9 cellular contexts compared by ENCODE assay signal in genomic region chr9:130240410-130241197, GRCh38. TPM values are rescaled to one million over a fixed set of nuclear protein-coding genes. Genes with fewer than 3 reads are reported as not detected.
DNase-seq lines count a peak whose midpoint lies in the region; ATAC-seq, FAIRE-seq and TF ChIP-seq lines count a peak whose summit lies in the region.
"Had no signal": no experiment of that assay in that cellular context is flagged by ENCODE, and none has a peak within 500 bp of the region (broad histone marks: within the 10 kb centered on the region; RNA-seq: fewer than 3 reads in every experiment).

No MANE protein-coding gene starts in this region.

- H4K91ac ChIP-seq in H1 (replicated peaks; ENCODE audit: insufficient read length, low read length): no peak overlapping the region

- peak in 10 of 14 donors; percentile 13 to 75 (median 30) for DNase-seq in C1 segment of cervical spinal cord (lab: John Stamatoyannopoulos, UW)
- peak; percentile 61 for DNase-seq in GM20000 (ENCODE audit: low spot score)
- peak; percentile 34 for DNase-seq in NCI-H1694 treated with DMSO at 0.1 percent for 48 hours (lab: John Stamatoyannopoulos, UW)
- no peak for DNase-seq in H1 (ENCODE audit: low read depth in 1 of 2, low spot score in 2 of 2)
- DNase-seq in midbrain (lab: John Stamatoyannopoulos, UW): peak; percentile 70

- H3K4ac ChIP-seq in H1 (replicated peaks; ENCODE audit: insufficient read length, low read depth, low read length): no peak overlapping the region

- H3K4me2 ChIP-seq in SU-DHL-6 (ENCODE audit: low read depth, low read length, poor library complexity, severe bottlenecking): peak overlapping the region; percentile 33
- H3K4me2 ChIP-seq in H1 (ENCODE audit: insufficient read depth in 1 of 2, low read depth in 2 of 2, low read length in 2 of 2): no peak overlapping the region; a peak in 1 of 4 replicates

- no peak overlapping the region for H2AK5ac ChIP-seq in H1 (ENCODE audit: low read depth, low read length)

- peak overlapping the region; percentile 97; the same call in 1 of the 2 replicates for H2BK15ac ChIP-seq in H1 (ENCODE audit: low read length)

- 0 out of 2 replicates have a peak overlapping the region, but pooled peaks have one; percentile 12 for H2BK5ac ChIP-seq in H1 (ENCODE audit: low read depth, low read length)

- H3K14ac ChIP-seq in H1 (ENCODE audit: insufficient read length): no peak overlapping the region

- H3K9ac ChIP-seq in SU-DHL-6 (ENCODE audit: low read length) (peak overlapping the region; percentile 20; the same call in 1 of the 2 replicates), H1 (replicated peaks in 1 of 4; ENCODE audit: extremely low read depth in 1 of 4, low read depth in 3 of 4, low read length in 3 of 4) (no peak overlapping the region)

- H3F3A ChIP-seq in SU-DHL-6 (ENCODE audit: insufficient read depth): no peaks in the 10 kb centered on the region

- TF ChIP-seq EP300 in H1 (IDR thresholded peaks at IDR 0.05; ENCODE audit: borderline replicate concordance in 1 of 2, low read depth in 2 of 2, low read length in 2 of 2): no peak

- POLR2A ChIA-PET in H1 (lab: Charles Lee; ENCODE audit: partially characterized antibody): interaction anchor here (0.9 to 1.3 kb wide), 3 partner anchors 13 to 129 kb away, joined by 3 to 4 read pairs (median 4); no protein-coding TSS in a partner anchor

- no peaks in the 10 kb centered on the region; the same call in 1 of the 2 replicates for H3K23me2 ChIP-seq in H1 (ENCODE audit: low read depth, low read length)

- H2AFZ ChIP-seq in SU-DHL-6 (ENCODE audit: low read depth, low read length, severe bottlenecking) (peak overlapping the region; percentile 91), H1 (ENCODE audit: low read length) (0 out of 2 replicates have a peak overlapping the region, but pooled peaks have one; percentile 26)

- H3K56ac ChIP-seq in H1 (replicated peaks; ENCODE audit: insufficient read length, low read depth, low read length): no peak overlapping the region

- no peak overlapping the region for H2BK20ac ChIP-seq in H1 (ENCODE audit: low read length)

- no peak for TF ChIP-seq RAD21 in H1 (IDR thresholded peaks at IDR 0.05 in 1 of 2, conservative IDR thresholded peaks at IDR 0.05 in 1 of 2; ENCODE audit: low read depth in 2 of 2, low read length in 2 of 2)

- no peak overlapping the region for H4K8ac ChIP-seq in H1 (ENCODE audit: extremely low read depth, insufficient read depth, low read length)

- no peaks in the 10 kb centered on the region for H3K79me1 ChIP-seq in H1 (ENCODE audit: low read depth, low read length)

- CTCF ChIA-PET in H1 (lab: Charles Lee; ENCODE audit: partially characterized antibody): interaction anchor here (0.6 to 10.0 kb wide), 20 partner anchors 11 to 133 kb away, joined by 3 to 63 read pairs (median 3); no protein-coding TSS in a partner anchor

- H3K36me3 ChIP-seq in SU-DHL-6 (ENCODE audit: low read length) (no peaks in the 10 kb centered on the region), H1 (ENCODE audit: control insufficient read depth in 2 of 4, insufficient read depth in 4 of 4, low read length in 3 of 4) (no peaks in the 10 kb centered on the region)
- H3K36me3 ChIP-seq: tibial artery had no signal

- no peak for TF ChIP-seq CTCF in GM20000 (IDR thresholded peaks at IDR 0.05; ENCODE audit: extremely low read depth, missing control alignments)
- no peak for TF ChIP-seq CTCF in SU-DHL-6 (IDR thresholded peaks at IDR 0.05; ENCODE audit: insufficient read depth, low read length, poor library complexity, severe bottlenecking)
- TF ChIP-seq CTCF in H1 (IDR thresholded peaks at IDR 0.05; ENCODE audit: control extremely low read depth in 1 of 3, insufficient read depth in 1 of 3, low read depth in 1 of 3, low read length in 3 of 3): no peak

- H3K27me3 ChIP-seq in SU-DHL-6 (ENCODE audit: low read length) (no peaks in the 10 kb centered on the region), H1 (replicated peaks in 1 of 4; ENCODE audit: control insufficient read depth in 3 of 4, extremely low read depth in 1 of 4, insufficient read depth in 3 of 4, low read length in 3 of 4) (peaks cover 0 to 4% (median 0%) of the 10 kb centered on the region in 4 experiments; a peak in 2 of 7 replicates)

- H3K79me2 ChIP-seq in SU-DHL-6 (ENCODE audit: insufficient read depth, low read length) (no peaks in the 10 kb centered on the region), H1 (ENCODE audit: control insufficient read depth in 1 of 2, insufficient read depth in 2 of 2, low read length in 2 of 2) (no peaks in the 10 kb centered on the region)

- H3K9me3 ChIP-seq in SU-DHL-6 (ENCODE audit: insufficient read depth, low read length) (no peaks in the 10 kb centered on the region), H1 (ENCODE audit: insufficient read depth in 2 of 2, low read depth in 1 of 2, low read length in 1 of 2) (no peaks in the 10 kb centered on the region)
- H3K9me3 ChIP-seq: tibial artery had no signal

- peaks cover 0 to 12% (median 4%) of the 10 kb centered on the region in 4 experiments; a peak in 4 of 7 replicates for H3K4me1 ChIP-seq in H1 (replicated peaks in 1 of 4; ENCODE audit: control insufficient read depth in 3 of 4, insufficient read depth in 4 of 4, low read length in 3 of 4)

- peak; percentile 94 for FAIRE-seq in H1 (lab: Jason Lieb, UNC)

- no peak for TF ChIP-seq POLR2A in H1 (IDR thresholded peaks at IDR 0.05; ENCODE audit: control extremely low read depth in 1 of 2, low read depth in 2 of 2, low read length in 2 of 2)

- no peaks in the 10 kb centered on the region for H3K9me2 ChIP-seq in SU-DHL-6 (replicated peaks; ENCODE audit: insufficient read depth, low read length)

- H2BK12ac ChIP-seq in H1 (ENCODE audit: low read depth, low read length): peak overlapping the region; percentile 68; the same call in 1 of the 2 replicates

- no peak overlapping the region for H4K5ac ChIP-seq in H1 (ENCODE audit: insufficient read length, low read depth, low read length)

- H2BK120ac ChIP-seq in H1 (replicated peaks; ENCODE audit: low read depth, low read length): no peak overlapping the region

- WGBS in H1 (ENCODE audit: extremely low coverage in 1 of 2, insufficient coverage in 1 of 2, insufficient read length in 1 of 2, insufficient replicate concordance in 2 of 2, low coverage in 1 of 2, low lambda C conversion rate in 2 of 2, missing lambda C conversion rate in 1 of 2), 2 experiments: 74% methylated on average over 5 of the region's 5 CpGs; no CpG with 5 or more reads in 1 of the 2 experiments

- ATAC-seq in HG02623 (IDR thresholded peaks at IDR 0.05; ENCODE audit: unreplicated experiment): no peak
- ATAC-seq in HG03354 (IDR thresholded peaks at IDR 0.05; ENCODE audit: poor library complexity, severe bottlenecking, unreplicated experiment): no peak

- H3K18ac ChIP-seq in H1 (ENCODE audit: extremely low read depth, low read length): peak overlapping the region; percentile 36; the same call in 1 of the 2 replicates

- no peak overlapping the region for H3K27ac ChIP-seq in SU-DHL-6 (ENCODE audit: low read depth, low read length)
- H3K27ac ChIP-seq in H1 (ENCODE audit: low read depth, low read length): no peak overlapping the region
- H3K27ac ChIP-seq: tibial artery had no signal

- H3K4me3 ChIP-seq in SU-DHL-6 (ENCODE audit: insufficient read depth, low read length, poor library complexity, severe bottlenecking) (no peak overlapping the region), H1 (ENCODE audit: extremely low read depth in 1 of 4, insufficient read depth in 2 of 4, low read depth in 3 of 4, low read length in 4 of 4) (no peak overlapping the region)
- H3K4me3 ChIP-seq: tibial artery had no signal

- H3K23ac ChIP-seq in H1 (ENCODE audit: insufficient read length): no peak overlapping the region

- no peaks in the 10 kb centered on the region for H4K20me1 ChIP-seq in SU-DHL-6 (ENCODE audit: low read depth, low read length)
- no peaks in the 10 kb centered on the region for H4K20me1 ChIP-seq in H1 (replicated peaks in 1 of 2; ENCODE audit: control insufficient read depth in 1 of 2, insufficient read depth in 2 of 2, low read length in 2 of 2)

TF ChIP-seq in H1, 55 proteins besides CTCF, POLR2A, EP300 and RAD21 (continues in another document):
- TF ChIP-seq SP1 (IDR thresholded peaks at IDR 0.05; ENCODE audit: low read depth, low read length) (peak; percentile 76; the same call in 1 of the 2 replicates), POLR2AphosphoS5 (IDR thresholded peaks at IDR 0.05; ENCODE audit: low read depth, low read length) (no peak), SIX5 (IDR thresholded peaks at IDR 0.05; ENCODE audit: low read depth, low read length) (peak; percentile 92), NRF1 (IDR thresholded peaks at IDR 0.05; ENCODE audit: low read depth, low read length) (no peak), CHD2 (IDR thresholded peaks at IDR 0.05; ENCODE audit: low read length) (0 out of 2 replicates have a peak, but pooled peaks have one; percentile 20), CBX5 (IDR thresholded peaks at IDR 0.05; ENCODE audit: low read depth, low read length) (no peak), TBP (IDR thresholded peaks at IDR 0.05; ENCODE audit: low read depth, low read length) (no peak), BACH1 (IDR thresholded peaks at IDR 0.05; ENCODE audit: low read length) (no peak)

RNA-seq across cellular contexts. Expression of gene HMCN2, which starts 25.0 kb away (rescaled TPM):
- total RNA-seq in H1 (2021; fragmentation: NEBNext Ultra II Directional; extraction: Animal tissue kit (Norgen Biotek cat#: 25700)): 7.9 and 9.1 TPM in 2 replicates
- 5.0 and 8.3 TPM in 2 replicates for polyA plus RNA-seq in H1 (2011; rRNA removed)
- 6.4 TPM for polyA plus RNA-seq in H1 (2011; cell fraction: cytosol; rRNA removed)
- polyA plus RNA-seq in H1 (2011; cell fraction: nucleus; rRNA removed): 60.8 TPM
- polyA plus RNA-seq in H1 (2012, experiment 1 of 2): 3.3 to 10.7 TPM (median 7.7 TPM) in 4 replicates
- 2.3 TPM for polyA plus RNA-seq in H1 (2012, experiment 2 of 2)
- 3.8 TPM for polyA plus RNA-seq in H1 (2013, experiment 1 of 2)
- polyA plus RNA-seq in H1 (2013, experiment 2 of 2): 2.5 TPM
- 4.6 and 7.6 TPM in 2 replicates for polyA minus RNA-seq in H1 (2011; rRNA and poly(A)+ RNA removed)
- polyA minus RNA-seq in H1 (2011; cell fraction: cytosol; rRNA and poly(A)+ RNA removed): 9.8 TPM
- 25.3 TPM for polyA minus RNA-seq in H1 (2011; cell fraction: nucleus; rRNA and poly(A)+ RNA removed)

Comparison
In these comparisons a context has a peak if more than half of its experiments do, and no peak if none do; other contexts are left out.
1. DNase-seq: peak in C1 segment of cervical spinal cord (10 of 14), GM20000 (single experiment), NCI-H1694 treated with DMSO at 0.1 percent for 48 hours (single experiment) and midbrain (single experiment); none in H1 (0 of 2).